Comparison of ENCODE assay signal across 2 cellular contexts in genomic region chr22:39288135-39288898, GRCh38.
A peak's percentile ranks its signal among the peaks of the same experiment; 100 is the strongest.
TF ChIP-seq lines count a peak whose summit lies in the region.

No MANE protein-coding gene starts in this region.

TF ChIP-seq in HEK293, 187 proteins besides CTCF, POLR2A, EP300 and RAD21:
- no peak for TF ChIP-seq IKZF3 (tag by site-specific recombination; IDR thresholded peaks at IDR 0.05)
- TF ChIP-seq ZNF121 (tag by site-specific recombination; IDR thresholded peaks at IDR 0.05), result peak; percentile 83
- TF ChIP-seq ZNF366 (tag by site-specific recombination; conservative IDR thresholded peaks at IDR 0.05), result peak; percentile 20; the same call in 1 of the 2 replicates
- peak; percentile 61; the same call in 1 of the 2 replicates for TF ChIP-seq HIC1 (tag by site-specific recombination; IDR thresholded peaks at IDR 0.05)
- no peak for TF ChIP-seq ZNF626 (tag by site-specific recombination; IDR thresholded peaks at IDR 0.05)
- TF ChIP-seq SP7 (tag by site-specific recombination; IDR thresholded peaks at IDR 0.05), result 0 out of 2 replicates have a peak, but pooled peaks have one; percentile 22
- TF ChIP-seq ZBTB21 (tag by site-specific recombination; IDR thresholded peaks at IDR 0.05), result peak; percentile 20; the same call in 1 of the 2 replicates
- TF ChIP-seq GLIS2 (tag by site-specific recombination; IDR thresholded peaks at IDR 0.05), result 0 out of 2 replicates have a peak, but pooled peaks have one; percentile 17
- TF ChIP-seq GLIS1 (tag by site-specific recombination; IDR thresholded peaks at IDR 0.05), result peak; percentile 38; the same call in 1 of the 2 replicates
- peak; percentile 67 for TF ChIP-seq ZNF629 (tag by site-specific recombination; IDR thresholded peaks at IDR 0.05)
- peak; percentile 21; the same call in 1 of the 2 replicates for TF ChIP-seq YY2 (tag by site-specific recombination; IDR thresholded peaks at IDR 0.05)
- no peak for TF ChIP-seq ZNF521 (tag by site-specific recombination; IDR thresholded peaks at IDR 0.05)
- TF ChIP-seq ZNF280D (tag by site-specific recombination; IDR thresholded peaks at IDR 0.05), result 0 out of 2 replicates have a peak, but pooled peaks have one; percentile 53

TF ChIP-seq in K562, 482 proteins besides CTCF, POLR2A, EP300 and RAD21:
- no peak for TF ChIP-seq HNRNPL (IDR thresholded peaks at IDR 0.05; ENCODE audit: low read depth, low read length)
- TF ChIP-seq FOSL1 (tag; conservative IDR thresholded peaks at IDR 0.05), result 0 out of 2 replicates have a peak, but pooled peaks have one; percentile 8
- TF ChIP-seq HDGF (IDR thresholded peaks at IDR 0.05), result no peak
- no peak for TF ChIP-seq ZNF518B (CRISPR knock-in tag; IDR thresholded peaks at IDR 0.05)
- TF ChIP-seq NFIX (CRISPR knock-in tag; IDR thresholded peaks at IDR 0.05; ENCODE audit: low read depth), result no peak
- TF ChIP-seq ATF3 (IDR thresholded peaks at IDR 0.05), result peak; percentile 67
- TF ChIP-seq ATF3 (CRISPR knock-in tag; conservative IDR thresholded peaks at IDR 0.05), result no peak
- no peak for TF ChIP-seq ASH1L (IDR thresholded peaks at IDR 0.05; ENCODE audit: borderline replicate concordance, low read depth, partially characterized antibody)
- TF ChIP-seq RBM25 (IDR thresholded peaks at IDR 0.05; ENCODE audit: low read depth, low read length, severe bottlenecking), result peak; percentile 15
- TF ChIP-seq ZNF121 (CRISPR knock-in tag; conservative IDR thresholded peaks at IDR 0.05), result peak; percentile 83
- TF ChIP-seq PCBP2 (IDR thresholded peaks at IDR 0.05; ENCODE audit: low read depth, low read length, poor library complexity, severe bottlenecking), result no peak
- TF ChIP-seq STAT5A (IDR thresholded peaks at IDR 0.05; ENCODE audit: borderline replicate concordance, low read length), result no peak
- no peak for TF ChIP-seq ZBTB49 (CRISPR knock-in tag; IDR thresholded peaks at IDR 0.05; ENCODE audit: borderline replicate concordance)
- no peak for TF ChIP-seq ZNF280B (CRISPR knock-in tag; IDR thresholded peaks at IDR 0.05)
- no peak for TF ChIP-seq MAFK (IDR thresholded peaks at IDR 0.05; ENCODE audit: low read length)
- TF ChIP-seq MLX (CRISPR knock-in tag; conservative IDR thresholded peaks at IDR 0.05), result no peak
